ENCODE assay signal across 31 cellular contexts in the genomic region with DNA sequence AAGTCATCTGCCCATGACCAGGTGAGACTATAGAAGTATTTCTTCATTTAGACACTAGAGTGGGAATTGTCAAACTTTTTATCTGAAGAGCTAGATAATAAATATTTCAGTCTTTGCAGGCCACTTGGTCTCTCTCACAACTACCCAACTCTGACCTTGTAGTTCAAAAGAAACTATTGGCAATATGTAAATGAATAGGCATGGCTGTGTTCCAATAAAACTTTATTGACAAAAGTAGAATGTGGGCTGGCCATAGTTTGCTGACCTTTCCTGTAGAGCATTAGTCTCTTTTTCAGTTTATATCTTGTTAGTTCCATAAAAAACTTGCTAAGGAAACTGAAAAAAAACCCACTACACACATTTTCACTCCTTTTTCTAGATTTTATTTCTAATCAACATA.
DNase-seq lines count a peak whose midpoint lies in the region; ATAC-seq, FAIRE-seq and TF ChIP-seq lines count a peak whose summit lies in the region.
"Had no signal": no experiment of that assay in that cellular context is flagged by ENCODE, and none has a peak within 500 bp of the region (broad histone marks: within the 10 kb centered on the region; RNA-seq: fewer than 3 reads in every experiment).

No MANE protein-coding gene starts in this region.

- TF ChIP-seq RAD21 in GM12878 (IDR thresholded peaks at IDR 0.05; ENCODE audit: insufficient read depth, low read depth, low read length) (no peak), K562 (CRISPR knock-in tag; conservative IDR thresholded peaks at IDR 0.05 in 1 of 2, IDR thresholded peaks at IDR 0.05 in 1 of 2) (no peak)

- H3K9me3 ChIP-seq in GM12878 (replicated peaks; ENCODE audit: control insufficient read depth, insufficient read depth, low read length) (no peaks in the 10 kb centered on the region), K562 (replicated peaks; ENCODE audit: control insufficient read depth, insufficient read depth, low read depth, low read length) (no peaks in the 10 kb centered on the region), lower lobe of right lung (no peaks in the 10 kb centered on the region)
- H3K9me3 ChIP-seq: A549; BLaER1; BLaER1 treated with 17β-estradiol and CSF1 and Interleukin-3, amounts not matched to agents 10 nM and 100 nM; Caco-2 had no signal

- TF ChIP-seq POLR2A in GM12878 (IDR thresholded peaks at IDR 0.05; ENCODE audit: low read depth, low read length) (no peak), K562 (conservative IDR thresholded peaks at IDR 0.05) (no peak)

- no peak for ATAC-seq in GM12878
- no peak for ATAC-seq in K562
- ATAC-seq in Right ventricle myocardium inferior = no peak
- no peak for ATAC-seq in lower lobe of right lung
- ATAC-seq: A549; CD8-positive, alpha-beta T cell had no signal

- no peak overlapping the region for H2AFZ ChIP-seq in GM12878 (ENCODE audit: control insufficient read depth, low read depth, low read length)
- no peak overlapping the region for H2AFZ ChIP-seq in K562 (ENCODE audit: low read depth, low read length)

- H4K20me1 ChIP-seq in GM12878 (ENCODE audit: control insufficient read depth, insufficient read depth) (no peaks in the 10 kb centered on the region), K562 (replicated peaks; ENCODE audit: control insufficient read depth, insufficient read depth, low read length) (no peaks in the 10 kb centered on the region)
- H4K20me1 ChIP-seq: BLaER1; BLaER1 treated with 17β-estradiol and CSF1 and Interleukin-3, amounts not matched to agents 10 nM and 100 nM had no signal

- FAIRE-seq in GM12878 (lab: Jason Lieb, UNC) (no peak), K562 (lab: Jason Lieb, UNC) (no peak)
- FAIRE-seq: A204.1, A549, D721Med had no signal

- POLR2A ChIA-PET in GM12878 (lab: Charles Lee) (no interaction called here), K562 (lab: Yijun Ruan, JAX) (no interaction called here)

- TF ChIP-seq EP300 in GM12878 (IDR thresholded peaks at IDR 0.05; ENCODE audit: borderline replicate concordance in 1 of 2, control insufficient read depth in 1 of 2, low read depth in 2 of 2, low read length in 2 of 2) (no peak), K562 (IDR thresholded peaks at IDR 0.05; ENCODE audit: low read length) (no peak)

- H3K9ac ChIP-seq in GM12878 (ENCODE audit: control insufficient read depth, insufficient read depth, low read length) (no peak overlapping the region), K562 (ENCODE audit: insufficient read depth in 1 of 2, low read depth in 2 of 2, low read length in 2 of 2) (no peak overlapping the region)
- H3K9ac ChIP-seq: BLaER1; BLaER1 treated with 17β-estradiol and CSF1 and Interleukin-3, amounts not matched to agents 10 nM and 100 nM had no signal

- CTCF ChIA-PET in GM12878 (lab: Yijun Ruan, JAX) (interaction anchor here (1.3 kb wide), 1 partner anchor 11 kb away, joined by 3 read pairs; no protein-coding TSS in a partner anchor), K562 (lab: Yijun Ruan, JAX; ENCODE audit: low intra/inter-chr PET ratio) (no interaction called here)

- H3K27ac ChIP-seq in GM12878 (ENCODE audit: control insufficient read depth, insufficient read depth) (no peak overlapping the region), K562 (ENCODE audit: extremely low read depth, low read depth, low read length) (no peak overlapping the region), lower lobe of right lung (no peak overlapping the region)
- H3K27ac ChIP-seq: 22Rv1; A549; BLaER1; BLaER1 treated with 17β-estradiol and CSF1 and Interleukin-3, amounts not matched to agents 10 nM and 100 nM; C4-2B had no signal

- RAD21 ChIA-PET in GM12878 (lab: Charles Lee; ENCODE audit: unreplicated experiment) = no interaction called here

- no TSS peak for BruUV-seq in GM12878 (replicated peaks; lab: Mats Ljungman, UMichigan)
- no TSS peak for BruUV-seq in K562 (replicated peaks; lab: Mats Ljungman, UMichigan)

- no peak overlapping the region for H3K4me2 ChIP-seq in GM12878 (ENCODE audit: control insufficient read depth, insufficient read depth)
- H3K4me2 ChIP-seq in K562 (ENCODE audit: insufficient read depth, low read length) = no peak overlapping the region
- H3K4me2 ChIP-seq: A549; BLaER1; BLaER1 treated with 17β-estradiol and CSF1 and Interleukin-3, amounts not matched to agents 10 nM and 100 nM had no signal

- intact Hi-C loops in GM12878 (cut with micrococcal nuclease; ENCODE audit: unreplicated experiment) (no loop called here), K562 (cut with micrococcal nuclease) (no loop called here), Right ventricle myocardium inferior (cut with DNase I) (no loop called here), lower lobe of right lung (cut with DNase I) (no loop called here)

- in situ Hi-C loops in GM12878 (cut with MboI) = no loop called here
- in situ Hi-C loops in K562 (cut with MboI) = no loop called here

- DNase-seq in GM12878 (ENCODE audit: low read depth, low spot score) (no peak), K562 (ENCODE audit: extremely low read depth in 1 of 4, low spot score in 3 of 4) (no peak), Right ventricle myocardium inferior (ENCODE audit: missing footprints) (no peak), lower lobe of right lung (no peak)
- DNase-seq: 8988T; ACHN; AML-193; BE2C; C1 segment of cervical spinal cord; Caco-2; Calu3; CD4-positive, alpha-beta memory T cell; CD4-positive, alpha-beta T cell; CD4-positive, CD25-positive, alpha-beta regulatory T cell; CD8-positive, alpha-beta memory T cell; CD8-positive, alpha-beta T cell; COR-L47; DMS 273 treated with DMSO at 0.1 percent for 48 hours; DMS153; DMS53; DMS79; DMS79 treated with DMSO at 0.1 percent for 48 hours; DND-41; EL had no signal

- no peak overlapping the region for H3K4me3 ChIP-seq in GM12878
- no peak overlapping the region for H3K4me3 ChIP-seq in K562
- H3K4me3 ChIP-seq in lower lobe of right lung = no peak overlapping the region
- H3K4me3 ChIP-seq: A549; BLaER1; BLaER1 treated with 17β-estradiol and CSF1 and Interleukin-3, amounts not matched to agents 10 nM and 100 nM had no signal

- H3K27me3 ChIP-seq in GM12878 (replicated peaks in 1 of 2; ENCODE audit: control insufficient read depth in 2 of 2, insufficient read depth in 2 of 2, low read length in 1 of 2) = no peaks in the 10 kb centered on the region
- H3K27me3 ChIP-seq in K562 (ENCODE audit: control insufficient read depth in 2 of 2, insufficient read depth in 2 of 2, low read length in 2 of 2) = no peaks in the 10 kb centered on the region
- no peaks in the 10 kb centered on the region for H3K27me3 ChIP-seq in lower lobe of right lung (ENCODE audit: low read depth)
- H3K27me3 ChIP-seq: BE2C; BLaER1; BLaER1 treated with 17β-estradiol and CSF1 and Interleukin-3, amounts not matched to agents 10 nM and 100 nM had no signal

- no peaks in the 10 kb centered on the region for H3K4me1 ChIP-seq in GM12878 (ENCODE audit: control insufficient read depth, insufficient read depth, low read length)
- no peaks in the 10 kb centered on the region for H3K4me1 ChIP-seq in K562 (replicated peaks in 1 of 2; ENCODE audit: control insufficient read depth in 2 of 2, insufficient read depth in 2 of 2, low read length in 2 of 2)
- no peaks in the 10 kb centered on the region for H3K4me1 ChIP-seq in lower lobe of right lung
- H3K4me1 ChIP-seq: A549, BLaER1, Caco-2 had no signal

- H3K36me3 ChIP-seq in GM12878 (ENCODE audit: control insufficient read depth in 2 of 2, insufficient read depth in 2 of 2, low read length in 1 of 2) = no peaks in the 10 kb centered on the region
- H3K36me3 ChIP-seq in K562 (ENCODE audit: control insufficient read depth, insufficient read depth, low read length) = no peaks in the 10 kb centered on the region
- no peaks in the 10 kb centered on the region for H3K36me3 ChIP-seq in lower lobe of right lung
- H3K36me3 ChIP-seq: BE2C; BLaER1; BLaER1 treated with 17β-estradiol and CSF1 and Interleukin-3, amounts not matched to agents 10 nM and 100 nM had no signal

- SMC1A ChIA-PET in GM12878 (lab: Charles Lee; ENCODE audit: uncharacterized antibody, unreplicated experiment) = interaction anchor here (1.5 kb wide), 1 partner anchor 20 kb away, joined by 3 read pairs; no protein-coding TSS in a partner anchor

- H3K79me2 ChIP-seq in GM12878 (ENCODE audit: control insufficient read depth, insufficient read depth, low read length) = no peaks in the 10 kb centered on the region
- no peaks in the 10 kb centered on the region for H3K79me2 ChIP-seq in K562 (ENCODE audit: control insufficient read depth, insufficient read depth, low read length)

- H3K9me1 ChIP-seq in K562 (ENCODE audit: control insufficient read depth, insufficient read depth, low read length) = no peaks in the 10 kb centered on the region

- no peak for TF ChIP-seq CTCF in GM12878 (IDR thresholded peaks at IDR 0.05 in 2 of 3, conservative IDR thresholded peaks at IDR 0.05 in 1 of 3; ENCODE audit: control insufficient read depth in 2 of 3, extremely low read depth in 1 of 3, insufficient read depth in 1 of 3, low read depth in 3 of 3, low read length in 3 of 3)
- no peak for TF ChIP-seq CTCF in K562 (IDR thresholded peaks at IDR 0.05 in 2 of 3, conservative IDR thresholded peaks at IDR 0.05 in 1 of 3; ENCODE audit: insufficient read depth in 2 of 3, low read depth in 1 of 3, low read length in 3 of 3)
- no peak for TF ChIP-seq CTCF in lower lobe of right lung (IDR thresholded peaks at IDR 0.05)

TF ChIP-seq in GM12878, 131 proteins besides CTCF, POLR2A, EP300 and RAD21 (continues in another document):
- TF ChIP-seq CBX3 (IDR thresholded peaks at IDR 0.05; ENCODE audit: borderline replicate concordance, low read depth) = no peak
- no peak for TF ChIP-seq MEF2B (IDR thresholded peaks at IDR 0.05; ENCODE audit: partially characterized antibody, poor library complexity, severe bottlenecking)
